Comparison of ENCODE assay signal across 1 cellular context in the genomic region with DNA sequence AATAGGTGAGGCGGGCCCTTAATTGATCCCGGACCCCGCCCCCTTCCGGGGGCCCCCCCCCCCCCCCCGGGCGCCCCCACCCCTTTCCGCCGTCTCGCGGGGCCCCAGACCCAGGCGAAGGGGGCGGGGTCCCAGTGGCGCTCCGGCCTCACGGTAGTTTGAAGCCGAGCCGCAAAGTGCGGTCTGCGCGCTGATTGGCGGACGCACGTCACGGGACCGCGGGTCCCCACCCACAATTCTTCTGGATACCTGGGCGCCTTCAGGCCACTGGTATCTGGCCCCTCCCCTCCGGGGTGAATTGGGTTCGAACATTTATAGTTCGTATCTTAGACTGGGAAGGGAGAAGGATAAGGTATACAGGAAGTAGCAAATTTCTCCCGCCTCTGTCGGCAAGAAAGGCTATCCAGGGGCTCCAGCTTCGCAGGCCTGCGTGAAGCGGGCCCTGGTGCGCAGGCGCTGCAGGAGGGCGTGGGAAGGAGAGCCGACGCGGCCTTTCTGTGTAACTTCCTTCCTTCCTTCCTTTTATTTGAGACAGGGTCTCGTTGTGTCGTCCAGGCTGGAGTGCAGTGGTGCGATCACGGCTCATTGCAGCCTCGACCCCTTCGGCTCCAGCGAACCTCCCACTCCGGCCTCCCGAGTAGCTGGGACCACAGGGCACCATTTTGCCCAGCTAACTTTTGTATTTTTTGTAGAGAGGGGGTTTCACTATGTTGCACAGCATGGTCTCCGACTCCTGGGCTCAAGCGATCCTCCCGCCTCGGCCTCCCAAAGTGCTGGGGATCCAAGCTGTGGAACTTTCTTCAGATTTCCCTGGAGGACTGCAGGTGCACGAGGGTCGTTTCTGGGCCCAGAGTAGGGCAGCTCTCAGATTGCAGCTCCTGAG.
TF ChIP-seq lines count a peak whose summit lies in the region.

No MANE protein-coding gene starts in this region.

TF ChIP-seq in H1, 55 proteins besides CTCF, POLR2A, EP300 and RAD21:
- TF ChIP-seq, protein P1, sequence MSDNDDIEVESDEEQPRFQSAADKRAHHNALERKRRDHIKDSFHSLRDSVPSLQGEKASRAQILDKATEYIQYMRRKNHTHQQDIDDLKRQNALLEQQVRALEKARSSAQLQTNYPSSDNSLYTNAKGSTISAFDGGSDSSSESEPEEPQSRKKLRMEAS (IDR thresholded peaks at IDR 0.05), result no peak
- TF ChIP-seq RNF2 (IDR thresholded peaks at IDR 0.05; ENCODE audit: borderline replicate concordance, low read depth, low read length, missing control alignments, poor library complexity, severe bottlenecking) (no peak), JUND (IDR thresholded peaks at IDR 0.05; ENCODE audit: low read length) (no peak), CHD1 (IDR thresholded peaks at IDR 0.05; ENCODE audit: low read depth, low read length) (no peak), EZH2 (IDR thresholded peaks at IDR 0.05; ENCODE audit: low read depth, low read length, severe bottlenecking) (no peak), PHF8 (conservative IDR thresholded peaks at IDR 0.05; ENCODE audit: low read depth, low read length) (peak; percentile 44; the same call in 1 of the 2 replicates), NANOG (IDR thresholded peaks at IDR 0.05; ENCODE audit: insufficient read depth, low read depth, low read length, poor library complexity, severe bottlenecking) (no peak), CTBP2 (IDR thresholded peaks at IDR 0.05; ENCODE audit: borderline replicate concordance, insufficient read depth, insufficient read length, low read length) (no peak), RFX5 (IDR thresholded peaks at IDR 0.05; ENCODE audit: borderline replicate concordance, low read depth, low read length) (no peak), SRF (IDR thresholded peaks at IDR 0.05; ENCODE audit: low read depth, low read length) (no peak), ASH2L (IDR thresholded peaks at IDR 0.05; ENCODE audit: low read length) (peak; percentile 82), FOSL1 (IDR thresholded peaks at IDR 0.05; ENCODE audit: insufficient read depth, low read depth, low read length) (no peak), SIX5 (IDR thresholded peaks at IDR 0.05; ENCODE audit: low read depth, low read length) (no peak), YY1 (IDR thresholded peaks at IDR 0.05; ENCODE audit: low read depth, low read length) (0 out of 2 replicates have a peak, but pooled peaks have one; percentile 25), KDM1A (IDR thresholded peaks at IDR 0.05; ENCODE audit: borderline replicate concordance, low read length) (no peak; the same call in 1 of the 2 replicates), RBBP5 (IDR thresholded peaks at IDR 0.05; ENCODE audit: borderline replicate concordance, low read depth, low read length) (no peak), CBX5 (IDR thresholded peaks at IDR 0.05; ENCODE audit: low read depth, low read length) (no peak), HDAC6 (IDR thresholded peaks at IDR 0.05; ENCODE audit: low read depth, low read length) (no peak), TAF1 (IDR thresholded peaks at IDR 0.05; ENCODE audit: low read depth, low read length) (0 out of 2 replicates have a peak, but pooled peaks have one; percentile 47), BCL11A (IDR thresholded peaks at IDR 0.05; ENCODE audit: low read depth in 2 of 2, low read length in 2 of 2) (no peak), GTF2F1 (IDR thresholded peaks at IDR 0.05; ENCODE audit: borderline replicate concordance, low read depth, low read length) (no peak), SP4 (IDR thresholded peaks at IDR 0.05; ENCODE audit: low read length) (no peak), NRF1 (IDR thresholded peaks at IDR 0.05; ENCODE audit: low read depth, low read length) (peak; percentile 48), MAFK (IDR thresholded peaks at IDR 0.05; ENCODE audit: low read depth, low read length) (no peak), POLR2AphosphoS5 (IDR thresholded peaks at IDR 0.05; ENCODE audit: low read depth, low read length) (no peak; the same call in 1 of the 2 replicates), SUZ12 (IDR thresholded peaks at IDR 0.05; ENCODE audit: low read length) (no peak), HDAC2 (IDR thresholded peaks at IDR 0.05; ENCODE audit: borderline replicate concordance in 1 of 2, low read depth in 2 of 2, low read length in 2 of 2) (0 out of 4 replicates have a peak, but pooled peaks have one; percentile 33 to 46), KDM4A (IDR thresholded peaks at IDR 0.05; ENCODE audit: low read depth, low read length, severe bottlenecking) (no peak), CHD2 (IDR thresholded peaks at IDR 0.05; ENCODE audit: low read length) (peak; percentile 66), RXRA (IDR thresholded peaks at IDR 0.05; ENCODE audit: insufficient read depth, low read depth, low read length) (no peak), POU5F1 (IDR thresholded peaks at IDR 0.05; ENCODE audit: low read depth, low read length) (no peak), CREB1 (IDR thresholded peaks at IDR 0.05) (peak; percentile 35; the same call in 1 of the 2 replicates), BRCA1 (IDR thresholded peaks at IDR 0.05; ENCODE audit: low read depth, low read length) (no peak), TBP (IDR thresholded peaks at IDR 0.05; ENCODE audit: low read depth, low read length) (peak; percentile 36; the same call in 1 of the 2 replicates), BACH1 (IDR thresholded peaks at IDR 0.05; ENCODE audit: low read length) (peak; percentile 40; the same call in 1 of the 2 replicates), SP1 (IDR thresholded peaks at IDR 0.05; ENCODE audit: low read depth, low read length) (0 out of 2 replicates have a peak, but pooled peaks have one; percentile 47), EGR1 (IDR thresholded peaks at IDR 0.05; ENCODE audit: borderline replicate concordance, low read depth, low read length) (no peak), CEBPB (IDR thresholded peaks at IDR 0.05; ENCODE audit: low read depth, low read length) (no peak), JUN (IDR thresholded peaks at IDR 0.05; ENCODE audit: low read depth, low read length) (no peak), GABPA (IDR thresholded peaks at IDR 0.05; ENCODE audit: borderline replicate concordance, insufficient read depth, low read length) (no peak), SP2 (IDR thresholded peaks at IDR 0.05; ENCODE audit: low read length) (no peak), SIN3A (conservative IDR thresholded peaks at IDR 0.05 in 1 of 2, IDR thresholded peaks at IDR 0.05 in 1 of 2; ENCODE audit: low read depth in 1 of 2, low read length in 2 of 2) (no peak), TAF7 (optimal IDR thresholded peaks at IDR 0.05; ENCODE audit: borderline replicate concordance, low read depth, low read length) (no peak), TEAD4 (IDR thresholded peaks at IDR 0.05; ENCODE audit: low read depth, low read length) (no peak)
- TF ChIP-seq, protein P2, sequence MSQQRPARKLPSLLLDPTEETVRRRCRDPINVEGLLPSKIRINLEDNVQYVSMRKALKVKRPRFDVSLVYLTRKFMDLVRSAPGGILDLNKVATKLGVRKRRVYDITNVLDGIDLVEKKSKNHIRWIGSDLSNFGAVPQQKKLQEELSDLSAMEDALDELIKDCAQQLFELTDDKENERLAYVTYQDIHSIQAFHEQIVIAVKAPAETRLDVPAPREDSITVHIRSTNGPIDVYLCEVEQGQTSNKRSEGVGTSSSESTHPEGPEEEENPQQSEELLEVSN (IDR thresholded peaks at IDR 0.05), result peak; percentile 41; the same call in 1 of the 2 replicates
- TF ChIP-seq, protein P3, sequence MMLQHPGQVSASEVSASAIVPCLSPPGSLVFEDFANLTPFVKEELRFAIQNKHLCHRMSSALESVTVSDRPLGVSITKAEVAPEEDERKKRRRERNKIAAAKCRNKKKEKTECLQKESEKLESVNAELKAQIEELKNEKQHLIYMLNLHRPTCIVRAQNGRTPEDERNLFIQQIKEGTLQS (IDR thresholded peaks at IDR 0.05; ENCODE audit: insufficient read depth, low read depth, low read length), result peak; percentile 75
- TF ChIP-seq, protein P4, sequence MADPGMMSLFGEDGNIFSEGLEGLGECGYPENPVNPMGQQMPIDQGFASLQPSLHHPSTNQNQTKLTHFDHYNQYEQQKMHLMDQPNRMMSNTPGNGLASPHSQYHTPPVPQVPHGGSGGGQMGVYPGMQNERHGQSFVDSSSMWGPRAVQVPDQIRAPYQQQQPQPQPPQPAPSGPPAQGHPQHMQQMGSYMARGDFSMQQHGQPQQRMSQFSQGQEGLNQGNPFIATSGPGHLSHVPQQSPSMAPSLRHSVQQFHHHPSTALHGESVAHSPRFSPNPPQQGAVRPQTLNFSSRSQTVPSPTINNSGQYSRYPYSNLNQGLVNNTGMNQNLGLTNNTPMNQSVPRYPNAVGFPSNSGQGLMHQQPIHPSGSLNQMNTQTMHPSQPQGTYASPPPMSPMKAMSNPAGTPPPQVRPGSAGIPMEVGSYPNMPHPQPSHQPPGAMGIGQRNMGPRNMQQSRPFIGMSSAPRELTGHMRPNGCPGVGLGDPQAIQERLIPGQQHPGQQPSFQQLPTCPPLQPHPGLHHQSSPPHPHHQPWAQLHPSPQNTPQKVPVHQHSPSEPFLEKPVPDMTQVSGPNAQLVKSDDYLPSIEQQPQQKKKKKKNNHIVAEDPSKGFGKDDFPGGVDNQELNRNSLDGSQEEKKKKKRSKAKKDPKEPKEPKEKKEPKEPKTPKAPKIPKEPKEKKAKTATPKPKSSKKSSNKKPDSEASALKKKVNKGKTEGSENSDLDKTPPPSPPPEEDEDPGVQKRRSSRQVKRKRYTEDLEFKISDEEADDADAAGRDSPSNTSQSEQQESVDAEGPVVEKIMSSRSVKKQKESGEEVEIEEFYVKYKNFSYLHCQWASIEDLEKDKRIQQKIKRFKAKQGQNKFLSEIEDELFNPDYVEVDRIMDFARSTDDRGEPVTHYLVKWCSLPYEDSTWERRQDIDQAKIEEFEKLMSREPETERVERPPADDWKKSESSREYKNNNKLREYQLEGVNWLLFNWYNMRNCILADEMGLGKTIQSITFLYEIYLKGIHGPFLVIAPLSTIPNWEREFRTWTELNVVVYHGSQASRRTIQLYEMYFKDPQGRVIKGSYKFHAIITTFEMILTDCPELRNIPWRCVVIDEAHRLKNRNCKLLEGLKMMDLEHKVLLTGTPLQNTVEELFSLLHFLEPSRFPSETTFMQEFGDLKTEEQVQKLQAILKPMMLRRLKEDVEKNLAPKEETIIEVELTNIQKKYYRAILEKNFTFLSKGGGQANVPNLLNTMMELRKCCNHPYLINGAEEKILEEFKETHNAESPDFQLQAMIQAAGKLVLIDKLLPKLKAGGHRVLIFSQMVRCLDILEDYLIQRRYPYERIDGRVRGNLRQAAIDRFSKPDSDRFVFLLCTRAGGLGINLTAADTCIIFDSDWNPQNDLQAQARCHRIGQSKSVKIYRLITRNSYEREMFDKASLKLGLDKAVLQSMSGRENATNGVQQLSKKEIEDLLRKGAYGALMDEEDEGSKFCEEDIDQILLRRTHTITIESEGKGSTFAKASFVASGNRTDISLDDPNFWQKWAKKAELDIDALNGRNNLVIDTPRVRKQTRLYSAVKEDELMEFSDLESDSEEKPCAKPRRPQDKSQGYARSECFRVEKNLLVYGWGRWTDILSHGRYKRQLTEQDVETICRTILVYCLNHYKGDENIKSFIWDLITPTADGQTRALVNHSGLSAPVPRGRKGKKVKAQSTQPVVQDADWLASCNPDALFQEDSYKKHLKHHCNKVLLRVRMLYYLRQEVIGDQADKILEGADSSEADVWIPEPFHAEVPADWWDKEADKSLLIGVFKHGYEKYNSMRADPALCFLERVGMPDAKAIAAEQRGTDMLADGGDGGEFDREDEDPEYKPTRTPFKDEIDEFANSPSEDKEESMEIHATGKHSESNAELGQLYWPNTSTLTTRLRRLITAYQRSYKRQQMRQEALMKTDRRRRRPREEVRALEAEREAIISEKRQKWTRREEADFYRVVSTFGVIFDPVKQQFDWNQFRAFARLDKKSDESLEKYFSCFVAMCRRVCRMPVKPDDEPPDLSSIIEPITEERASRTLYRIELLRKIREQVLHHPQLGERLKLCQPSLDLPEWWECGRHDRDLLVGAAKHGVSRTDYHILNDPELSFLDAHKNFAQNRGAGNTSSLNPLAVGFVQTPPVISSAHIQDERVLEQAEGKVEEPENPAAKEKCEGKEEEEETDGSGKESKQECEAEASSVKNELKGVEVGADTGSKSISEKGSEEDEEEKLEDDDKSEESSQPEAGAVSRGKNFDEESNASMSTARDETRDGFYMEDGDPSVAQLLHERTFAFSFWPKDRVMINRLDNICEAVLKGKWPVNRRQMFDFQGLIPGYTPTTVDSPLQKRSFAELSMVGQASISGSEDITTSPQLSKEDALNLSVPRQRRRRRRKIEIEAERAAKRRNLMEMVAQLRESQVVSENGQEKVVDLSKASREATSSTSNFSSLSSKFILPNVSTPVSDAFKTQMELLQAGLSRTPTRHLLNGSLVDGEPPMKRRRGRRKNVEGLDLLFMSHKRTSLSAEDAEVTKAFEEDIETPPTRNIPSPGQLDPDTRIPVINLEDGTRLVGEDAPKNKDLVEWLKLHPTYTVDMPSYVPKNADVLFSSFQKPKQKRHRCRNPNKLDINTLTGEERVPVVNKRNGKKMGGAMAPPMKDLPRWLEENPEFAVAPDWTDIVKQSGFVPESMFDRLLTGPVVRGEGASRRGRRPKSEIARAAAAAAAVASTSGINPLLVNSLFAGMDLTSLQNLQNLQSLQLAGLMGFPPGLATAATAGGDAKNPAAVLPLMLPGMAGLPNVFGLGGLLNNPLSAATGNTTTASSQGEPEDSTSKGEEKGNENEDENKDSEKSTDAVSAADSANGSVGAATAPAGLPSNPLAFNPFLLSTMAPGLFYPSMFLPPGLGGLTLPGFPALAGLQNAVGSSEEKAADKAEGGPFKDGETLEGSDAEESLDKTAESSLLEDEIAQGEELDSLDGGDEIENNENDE (IDR thresholded peaks at IDR 0.05; ENCODE audit: insufficient replicate concordance, low read length), result no peak
- TF ChIP-seq, protein P5, sequence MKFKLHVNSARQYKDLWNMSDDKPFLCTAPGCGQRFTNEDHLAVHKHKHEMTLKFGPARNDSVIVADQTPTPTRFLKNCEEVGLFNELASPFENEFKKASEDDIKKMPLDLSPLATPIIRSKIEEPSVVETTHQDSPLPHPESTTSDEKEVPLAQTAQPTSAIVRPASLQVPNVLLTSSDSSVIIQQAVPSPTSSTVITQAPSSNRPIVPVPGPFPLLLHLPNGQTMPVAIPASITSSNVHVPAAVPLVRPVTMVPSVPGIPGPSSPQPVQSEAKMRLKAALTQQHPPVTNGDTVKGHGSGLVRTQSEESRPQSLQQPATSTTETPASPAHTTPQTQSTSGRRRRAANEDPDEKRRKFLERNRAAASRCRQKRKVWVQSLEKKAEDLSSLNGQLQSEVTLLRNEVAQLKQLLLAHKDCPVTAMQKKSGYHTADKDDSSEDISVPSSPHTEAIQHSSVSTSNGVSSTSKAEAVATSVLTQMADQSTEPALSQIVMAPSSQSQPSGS (IDR thresholded peaks at IDR 0.05; ENCODE audit: low read length), result no peak
- TF ChIP-seq, protein P6, sequence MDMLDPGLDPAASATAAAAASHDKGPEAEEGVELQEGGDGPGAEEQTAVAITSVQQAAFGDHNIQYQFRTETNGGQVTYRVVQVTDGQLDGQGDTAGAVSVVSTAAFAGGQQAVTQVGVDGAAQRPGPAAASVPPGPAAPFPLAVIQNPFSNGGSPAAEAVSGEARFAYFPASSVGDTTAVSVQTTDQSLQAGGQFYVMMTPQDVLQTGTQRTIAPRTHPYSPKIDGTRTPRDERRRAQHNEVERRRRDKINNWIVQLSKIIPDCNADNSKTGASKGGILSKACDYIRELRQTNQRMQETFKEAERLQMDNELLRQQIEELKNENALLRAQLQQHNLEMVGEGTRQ (IDR thresholded peaks at IDR 0.05; ENCODE audit: low read length), result peak; percentile 92
TF ChIP-seq in H1: peak in this region for 14.
